16 cellular contexts compared by ENCODE assay signal in the genomic region with DNA sequence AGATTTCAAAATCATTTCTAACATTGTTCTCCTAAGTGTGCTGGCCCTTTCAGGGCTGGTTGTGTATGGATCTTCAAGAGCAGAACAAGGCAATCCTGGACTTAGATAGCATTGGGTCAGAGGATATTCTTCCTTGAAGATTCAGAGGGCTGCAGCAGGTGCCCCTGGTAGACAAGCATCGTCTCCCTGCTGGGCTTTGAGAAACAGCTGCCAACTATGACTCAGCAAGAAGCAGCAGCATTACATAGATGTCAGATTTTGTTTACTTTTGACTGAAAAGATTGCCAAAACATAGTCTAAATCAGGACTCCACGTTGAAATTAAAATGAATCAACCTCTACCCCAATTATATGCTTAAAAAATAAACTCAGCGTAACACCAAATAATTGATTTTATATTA.
DNase-seq lines count a peak whose midpoint lies in the region; ATAC-seq lines count a peak whose summit lies in the region.
"Had no signal": no experiment of that assay in that cellular context is flagged by ENCODE, and none has a peak within 500 bp of the region (broad histone marks: within the 10 kb centered on the region; RNA-seq: fewer than 3 reads in every experiment).

No MANE protein-coding gene starts in this region.

- H3K4me1 Mint-ChIP-seq in stimulated activated effector memory CD8-positive, alpha-beta T cell treated with anti-CD3 and anti-CD28 coated beads, Interleukin-12 subunit alpha, Interleukin-12 subunit beta, amount 100 ng/mL, for 72 hours: no peaks in the 10 kb centered on the region

- ATAC-seq in HG03442 (IDR thresholded peaks at IDR 0.05; ENCODE audit: unreplicated experiment): no peak
- ATAC-seq in stimulated activated effector memory CD8-positive, alpha-beta T cell treated with anti-CD3 and anti-CD28 coated beads, Interleukin-12 subunit alpha, Interleukin-12 subunit beta, amount 100 ng/mL, for 72 hours: no peak
- ATAC-seq: GM12878; HCT116; heart right ventricle; pancreas; stimulated activated naive CD8-positive, alpha-beta T cell treated with anti-CD3 and anti-CD28 coated beads, Interleukin-15, Interleukin-2, amounts not matched to agents 100 U/mL and 50 U/mL, for 24 hours had no signal

- peak; percentile 64 for DNase-seq in DMS79 (lab: John Stamatoyannopoulos, UW)
- DNase-seq in NCI-H1930 (lab: John Stamatoyannopoulos, UW): peak; percentile 66 to 72
- DNase-seq in RPMI8226: peak; percentile 42
- DNase-seq in medulla oblongata (ENCODE audit: extremely low spot score): peak; percentile 28
- no peak for DNase-seq in stimulated activated effector memory CD8-positive, alpha-beta T cell treated with anti-CD3 and anti-CD28 coated beads, Interleukin-12 subunit alpha, Interleukin-12 subunit beta, amount 100 ng/mL, for 72 hours (ENCODE audit: low spot score in 2 of 2)
- DNase-seq in NK-92 (lab: John Stamatoyannopoulos, UW; ENCODE audit: unreplicated experiment): no peak
- no peak for DNase-seq in SIG-M5 treated with dmso at 0.1 percent for 504 hours (lab: John Stamatoyannopoulos, UW; ENCODE audit: unreplicated experiment)
- DNase-seq: activated CD8-positive, alpha-beta memory T cell treated with anti-CD3 and anti-CD28 coated beads, Interleukin-2, amount 50 U/mL, for 4 hours; amniotic stem cell; effector CD8-positive, alpha-beta T cell; heart right ventricle; pancreas; stimulated activated naive CD8-positive, alpha-beta T cell treated with anti-CD3 and anti-CD28 coated beads, Interleukin-15, Interleukin-2, amounts not matched to agents 100 U/mL and 50 U/mL, for 24 hours had no signal

- no peak overlapping the region for H3K4me3 Mint-ChIP-seq in stimulated activated effector memory CD8-positive, alpha-beta T cell treated with anti-CD3 and anti-CD28 coated beads, Interleukin-12 subunit alpha, Interleukin-12 subunit beta, amount 100 ng/mL, for 72 hours

- peaks cover 4% of the 10 kb centered on the region for H3K9me3 Mint-ChIP-seq in stimulated activated effector memory CD8-positive, alpha-beta T cell treated with anti-CD3 and anti-CD28 coated beads, Interleukin-12 subunit alpha, Interleukin-12 subunit beta, amount 100 ng/mL, for 72 hours

- no peak overlapping the region for H3K27ac Mint-ChIP-seq in stimulated activated effector memory CD8-positive, alpha-beta T cell treated with anti-CD3 and anti-CD28 coated beads, Interleukin-12 subunit alpha, Interleukin-12 subunit beta, amount 100 ng/mL, for 72 hours

- H3K36me3 Mint-ChIP-seq in stimulated activated effector memory CD8-positive, alpha-beta T cell treated with anti-CD3 and anti-CD28 coated beads, Interleukin-12 subunit alpha, Interleukin-12 subunit beta, amount 100 ng/mL, for 72 hours: no peaks in the 10 kb centered on the region

Comparison
In these comparisons a context has a peak if more than half of its experiments do, and no peak if none do; other contexts are left out.
1. DNase-seq: peak in DMS79 (single experiment), NCI-H1930 (2 of 2), RPMI8226 (single experiment) and medulla oblongata (single experiment); none in stimulated activated effector memory CD8-positive, alpha-beta T cell treated with anti-CD3 and anti-CD28 coated beads, Interleukin-12 subunit alpha, Interleukin-12 subunit beta, amount 100 ng/mL, for 72 hours (0 of 2), NK-92 (single experiment) and SIG-M5 treated with dmso at 0.1 percent for 504 hours (single experiment).